8 cellular contexts compared by ENCODE assay signal in genomic region chr20:43456809-43457639, GRCh38. TPM values are rescaled to one million over a fixed set of nuclear protein-coding genes. Genes with fewer than 3 reads are reported as not detected.
DNase-seq lines count a peak whose midpoint lies in the region; ATAC-seq and TF ChIP-seq lines count a peak whose summit lies in the region.

No MANE protein-coding gene starts in this region.

- peak overlapping the region; percentile 100 for H3K27ac Mint-ChIP-seq in activated T-helper 1 cell treated with anti-CD3 and anti-CD28 coated beads, Interleukin-12 subunit alpha, Interleukin-12 subunit beta, Interleukin-2, Interleukin-4 antibody, amounts not matched to agents 30 ng/mL and 10 ng/mL and 1 ng/mL, durations not matched to agents 14 hours and 24 hours and 36 hours

- H3K9me3 Mint-ChIP-seq in activated T-helper 1 cell treated with anti-CD3 and anti-CD28 coated beads, Interleukin-12 subunit alpha, Interleukin-12 subunit beta, Interleukin-2, Interleukin-4 antibody, amounts not matched to agents 30 ng/mL and 10 ng/mL and 1 ng/mL, durations not matched to agents 14 hours and 24 hours and 36 hours = no peaks in the 10 kb centered on the region

- peaks cover 17% of the 10 kb centered on the region for H3K27me3 Mint-ChIP-seq in activated T-helper 1 cell treated with anti-CD3 and anti-CD28 coated beads, Interleukin-12 subunit alpha, Interleukin-12 subunit beta, Interleukin-2, Interleukin-4 antibody, amounts not matched to agents 30 ng/mL and 10 ng/mL and 1 ng/mL, durations not matched to agents 14 hours and 24 hours and 36 hours (ENCODE audit: insufficient read depth)

- peak; percentile 67 for ATAC-seq in GM21737 (IDR thresholded peaks at IDR 0.05; ENCODE audit: unreplicated experiment)

- peaks cover 34% of the 10 kb centered on the region for H3K4me1 Mint-ChIP-seq in activated T-helper 1 cell treated with anti-CD3 and anti-CD28 coated beads, Interleukin-12 subunit alpha, Interleukin-12 subunit beta, Interleukin-2, Interleukin-4 antibody, amounts not matched to agents 30 ng/mL and 10 ng/mL and 1 ng/mL, durations not matched to agents 14 hours and 24 hours and 36 hours (ENCODE audit: low read depth)

- peak overlapping the region; percentile 88 for H3K4me3 Mint-ChIP-seq in activated T-helper 1 cell treated with anti-CD3 and anti-CD28 coated beads, Interleukin-12 subunit alpha, Interleukin-12 subunit beta, Interleukin-2, Interleukin-4 antibody, amounts not matched to agents 30 ng/mL and 10 ng/mL and 1 ng/mL, durations not matched to agents 14 hours and 24 hours and 36 hours

- intact Hi-C loops in activated T-helper 1 cell treated with anti-CD3 and anti-CD28 coated beads, Interleukin-12 subunit alpha, Interleukin-12 subunit beta, Interleukin-2, Interleukin-4 antibody, amounts not matched to agents 30 ng/mL and 10 ng/mL and 1 ng/mL, durations not matched to agents 14 hours and 24 hours and 36 hours (cut with micrococcal nuclease) = loop anchor here (1.0 to 5.0 kb wide), 10 partner anchors 8 to 1764 kb away; partner anchors contain the start of genes FITM2, IFT52, MYBL2 and OSER1

- H3K36me3 Mint-ChIP-seq in activated T-helper 1 cell treated with anti-CD3 and anti-CD28 coated beads, Interleukin-12 subunit alpha, Interleukin-12 subunit beta, Interleukin-2, Interleukin-4 antibody, amounts not matched to agents 30 ng/mL and 10 ng/mL and 1 ng/mL, durations not matched to agents 14 hours and 24 hours and 36 hours (ENCODE audit: low read depth) = peaks cover 28% of the 10 kb centered on the region

- DNase-seq in DMS153 (lab: John Stamatoyannopoulos, UW) (peak; percentile 90), KG1 (lab: John Stamatoyannopoulos, UW) (peak; percentile 97), fibroblast of gingiva (ENCODE audit: low read depth) (peak; percentile 89), myocyte (ENCODE audit: low read depth) (peak; percentile 94)
- peak; percentile 83 for DNase-seq in activated T-helper 1 cell treated with anti-CD3 and anti-CD28 coated beads, Interleukin-12 subunit alpha, Interleukin-12 subunit beta, Interleukin-2, Interleukin-4 antibody, amounts not matched to agents 30 ng/mL and 10 ng/mL and 1 ng/mL, durations not matched to agents 14 hours and 24 hours and 36 hours (ENCODE audit: low spot score)
- DNase-seq in stimulated activated CD8-positive, alpha-beta memory T cell treated with anti-CD3 and anti-CD28 coated beads, Interleukin-7, amount 100 ng/mL, for 24 hours (ENCODE audit: low read depth) = peak; percentile 64

TF ChIP-seq in PFSK-1, 5 proteins besides CTCF, POLR2A, EP300 and RAD21:
- TF ChIP-seq FOXP2 (optimal IDR thresholded peaks at IDR 0.05; ENCODE audit: borderline replicate concordance, extremely low read depth, extremely low read length, insufficient read depth) = no peak
- TF ChIP-seq TAF1 (IDR thresholded peaks at IDR 0.05; ENCODE audit: borderline replicate concordance, insufficient read depth, low read length) = 0 out of 2 replicates have a peak, but pooled peaks have one; percentile 10
- TF ChIP-seq SIN3A (IDR thresholded peaks at IDR 0.05; ENCODE audit: borderline replicate concordance, insufficient read depth, low read length) = no peak
- TF ChIP-seq REST (IDR thresholded peaks at IDR 0.05; ENCODE audit: insufficient read depth in 1 of 2, low read depth in 2 of 2, low read length in 2 of 2) = no peak

RNA-seq across cellular contexts. Expression of gene SRSF6, which starts 0.7 kb away (rescaled TPM):
- 57.7 TPM for polyA plus RNA-seq in PFSK-1 (2012; ENCODE audit: insufficient read length, low read depth)
- 207 and 219 TPM in 2 replicates for total RNA-seq in activated T-helper 1 cell treated with anti-CD3 and anti-CD28 coated beads, Interleukin-12 subunit alpha, Interleukin-12 subunit beta, Interleukin-2, Interleukin-4 antibody, amounts not matched to agents 30 ng/mL and 10 ng/mL and 1 ng/mL, durations not matched to agents 14 hours and 24 hours and 36 hours
- 39.6 and 48.5 TPM in 2 replicates for total RNA-seq in myocyte
- 83.0 TPM for polyA plus RNA-seq in myocyte (2012)

RNA-seq across cellular contexts. Expression of gene L3MBTL1, which starts 50.5 kb away (rescaled TPM):
- 0.11 TPM for polyA plus RNA-seq in PFSK-1 (2012; ENCODE audit: insufficient read length, low read depth)
- total RNA-seq in activated T-helper 1 cell treated with anti-CD3 and anti-CD28 coated beads, Interleukin-12 subunit alpha, Interleukin-12 subunit beta, Interleukin-2, Interleukin-4 antibody, amounts not matched to agents 30 ng/mL and 10 ng/mL and 1 ng/mL, durations not matched to agents 14 hours and 24 hours and 36 hours = 8.7 and 8.9 TPM in 2 replicates
- 8.3 and 22.9 TPM in 2 replicates for total RNA-seq in myocyte
- polyA plus RNA-seq in myocyte (2012) = 6.9 TPM

Comparison
In these comparisons a context has a peak if more than half of its experiments do, and no peak if none do; other contexts are left out.
1. Peak in every context shown above with its lines: DNase-seq and ATAC-seq.